In the genomic region with DNA sequence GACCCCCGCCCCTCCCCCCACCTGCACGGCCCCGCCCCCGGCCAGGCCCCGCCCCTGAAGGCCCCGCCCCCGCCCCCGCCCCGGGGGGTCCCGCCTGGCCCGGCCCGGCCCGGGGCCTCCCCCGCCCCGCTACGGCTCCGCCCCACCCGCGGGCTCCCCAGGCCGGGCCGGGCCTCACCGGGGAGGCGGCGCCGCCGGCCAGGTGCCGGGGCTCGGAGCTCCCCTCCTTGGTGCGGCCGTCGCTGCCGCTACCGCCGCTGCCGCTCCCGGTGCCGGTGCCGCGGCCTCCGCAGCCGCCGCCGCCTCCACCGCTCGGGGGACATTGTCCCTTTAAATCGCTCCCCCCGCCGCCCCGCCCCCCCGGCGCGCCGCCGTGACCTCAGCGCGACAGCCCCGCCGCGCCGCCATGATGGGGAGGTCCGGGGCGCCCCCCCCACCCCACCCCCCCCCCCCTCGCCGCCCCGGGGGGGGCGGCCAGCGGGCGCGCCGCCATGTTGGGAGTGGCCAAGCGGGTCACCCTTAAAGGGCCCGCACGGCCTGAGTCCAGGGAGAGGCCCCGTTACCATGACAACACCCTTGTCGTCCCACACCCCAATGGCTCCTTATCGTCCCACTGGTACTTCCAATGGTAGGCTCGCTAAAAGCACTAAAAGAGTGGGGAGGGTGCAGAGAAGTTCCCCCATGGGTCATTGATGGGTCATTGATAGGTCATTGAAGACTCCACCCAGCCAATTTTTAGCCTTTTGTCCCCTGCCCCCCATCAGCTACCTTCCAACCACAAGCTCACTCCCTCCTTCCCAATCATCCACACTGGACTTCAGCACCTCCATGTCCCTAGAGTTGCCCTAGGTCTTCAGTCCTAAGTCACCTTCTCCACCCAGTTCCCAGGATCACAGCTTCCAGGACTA, we compare ENCODE assay signal across 8 cellular contexts. TPM values are rescaled to one million over a fixed set of nuclear protein-coding genes. Genes with fewer than 3 reads are reported as not detected.
DNase-seq lines count a peak whose midpoint lies in the region; ATAC-seq, FAIRE-seq and TF ChIP-seq lines count a peak whose summit lies in the region.

WIZ (minus strand) TSS at position 337 of the 908 bp plus-strand sequence. CDS start 1,649 bp downstream, outside the sequence.

- TF ChIP-seq CTCF in fibroblast of pulmonary artery (IDR thresholded peaks at IDR 0.05; ENCODE audit: low read length, missing control alignments) (no peak), natural killer cell (IDR thresholded peaks at IDR 0.05) (no peak)

- ATAC-seq in HG02870 (IDR thresholded peaks at IDR 0.05; ENCODE audit: unreplicated experiment) = peak; percentile 47
- peak; percentile 66 for ATAC-seq in activated T-helper 17 cell treated with anti-CD3 and anti-CD28 coated beads, Interleukin-2, amount 50 U/mL, for 72 hours (replicated peaks)
- peak; percentile 86 to 88 (median 87) for ATAC-seq in natural killer cell
- peak; percentile 81 for ATAC-seq in stimulated activated memory B cell treated with anti-CD40 and anti-IgM and Interleukin-4, amounts not matched to agents 10 μg/mL and 1 μg/mL and 100 μg/mL, for 72 hours
- no peak for ATAC-seq in GM18517 (IDR thresholded peaks at IDR 0.05; ENCODE audit: unreplicated experiment)

- intact Hi-C loops in natural killer cell (cut with micrococcal nuclease) = no loop called here

- no peaks in the 10 kb centered on the region for H3K9me3 Mint-ChIP-seq in activated T-helper 17 cell treated with anti-CD3 and anti-CD28 coated beads, Interleukin-2, amount 50 U/mL, for 72 hours
- H3K9me3 Mint-ChIP-seq in natural killer cell = no peaks in the 10 kb centered on the region
- peaks cover 4% of the 10 kb centered on the region for H3K9me3 Mint-ChIP-seq in stimulated activated memory B cell treated with anti-CD40 and anti-IgM and Interleukin-4, amounts not matched to agents 10 μg/mL and 1 μg/mL and 100 μg/mL, for 72 hours

- H3K4me1 Mint-ChIP-seq in activated T-helper 17 cell treated with anti-CD3 and anti-CD28 coated beads, Interleukin-2, amount 50 U/mL, for 72 hours = peaks cover 24% of the 10 kb centered on the region
- peaks cover 24 to 45% of the 10 kb centered on the region in 2 donors for H3K4me1 Mint-ChIP-seq in natural killer cell
- peaks cover 27% of the 10 kb centered on the region for H3K4me1 Mint-ChIP-seq in stimulated activated memory B cell treated with anti-CD40 and anti-IgM and Interleukin-4, amounts not matched to agents 10 μg/mL and 1 μg/mL and 100 μg/mL, for 72 hours

- peak; percentile 25 for DNase-seq in RCC 7860 (ENCODE audit: low spot score)
- peak; percentile 68 for DNase-seq in fibroblast of pulmonary artery (ENCODE audit: low read depth)
- DNase-seq in natural killer cell = peak; percentile 84

- peak within 1 kb of the TSS; percentile 68 for H3K4me3 ChIP-seq in fibroblast of pulmonary artery (replicated peaks; ENCODE audit: low read depth, low read length)

- no peak for FAIRE-seq in RCC 7860 (lab: Jason Lieb, UNC)

- no peaks in the 10 kb centered on the region for H3K9me3 ChIP-seq in ES-I3 (ENCODE audit: control insufficient read depth, insufficient read depth, low read length)

- H3K9ac ChIP-seq in ES-I3 (ENCODE audit: low read depth, low read length) = peak within 1 kb of the TSS; percentile 67; the same call in 1 of the 2 replicates

- H3K4me1 ChIP-seq in ES-I3 (ENCODE audit: insufficient read depth, low read length) = peaks cover 6% of the 10 kb centered on the region; the same call in 1 of the 2 replicates

- peak within 1 kb of the TSS; percentile 73 for H3K4me3 Mint-ChIP-seq in activated T-helper 17 cell treated with anti-CD3 and anti-CD28 coated beads, Interleukin-2, amount 50 U/mL, for 72 hours
- H3K4me3 Mint-ChIP-seq in natural killer cell = peak within 1 kb of the TSS; percentile 83
- peak within 1 kb of the TSS; percentile 75 for H3K4me3 Mint-ChIP-seq in stimulated activated memory B cell treated with anti-CD40 and anti-IgM and Interleukin-4, amounts not matched to agents 10 μg/mL and 1 μg/mL and 100 μg/mL, for 72 hours

- H3K36me3 ChIP-seq in ES-I3 (ENCODE audit: insufficient read depth, low read length) = no peaks in the 10 kb centered on the region

- no peaks in the 10 kb centered on the region for H3K27me3 Mint-ChIP-seq in activated T-helper 17 cell treated with anti-CD3 and anti-CD28 coated beads, Interleukin-2, amount 50 U/mL, for 72 hours
- H3K27me3 Mint-ChIP-seq in natural killer cell (ENCODE audit: low read depth in 2 of 2) = no peaks in the 10 kb centered on the region
- no peaks in the 10 kb centered on the region for H3K27me3 Mint-ChIP-seq in stimulated activated memory B cell treated with anti-CD40 and anti-IgM and Interleukin-4, amounts not matched to agents 10 μg/mL and 1 μg/mL and 100 μg/mL, for 72 hours

- H3K27ac Mint-ChIP-seq in activated T-helper 17 cell treated with anti-CD3 and anti-CD28 coated beads, Interleukin-2, amount 50 U/mL, for 72 hours = peak within 1 kb of the TSS; percentile 85
- peak within 1 kb of the TSS; percentile 82 to 91 for H3K27ac Mint-ChIP-seq in natural killer cell
- peak within 1 kb of the TSS; percentile 61 for H3K27ac Mint-ChIP-seq in stimulated activated memory B cell treated with anti-CD40 and anti-IgM and Interleukin-4, amounts not matched to agents 10 μg/mL and 1 μg/mL and 100 μg/mL, for 72 hours

- H3K36me3 Mint-ChIP-seq in activated T-helper 17 cell treated with anti-CD3 and anti-CD28 coated beads, Interleukin-2, amount 50 U/mL, for 72 hours (ENCODE audit: low read depth) = peaks cover 51% of the 10 kb centered on the region
- H3K36me3 Mint-ChIP-seq in natural killer cell = no peaks in the 10 kb centered on the region
- H3K36me3 Mint-ChIP-seq in stimulated activated memory B cell treated with anti-CD40 and anti-IgM and Interleukin-4, amounts not matched to agents 10 μg/mL and 1 μg/mL and 100 μg/mL, for 72 hours = peaks cover 38% of the 10 kb centered on the region

RNA-seq across cellular contexts. Expression of gene WIZ, which starts in this region (rescaled TPM):
- total RNA-seq in activated T-helper 17 cell treated with anti-CD3 and anti-CD28 coated beads, Interleukin-2, amount 50 U/mL, for 72 hours = 10 to 100 TPM; 27.7 to 30.0 TPM
- total RNA-seq in natural killer cell = 10 to 100 TPM; 24.3 to 29.3 (median 24.4) TPM

Comparison
In these comparisons a context has a peak if more than half of its experiments do, and no peak if none do; other contexts are left out.
1. DNase-seq: peak in every context shown above with its lines; median percentile 84 in natural killer cell; 68 in fibroblast of pulmonary artery; 25 in RCC 7860.